8 cellular contexts compared by ENCODE assay signal in genomic region chrX:118644378-118644777, GRCh38.
DNase-seq lines count a peak whose midpoint lies in the region; ATAC-seq, FAIRE-seq and TF ChIP-seq lines count a peak whose summit lies in the region.

No MANE protein-coding gene starts in this region.

- ATAC-seq in Right ventricle myocardium superior (ENCODE audit: poor library complexity) (no peak), GM21360 (IDR thresholded peaks at IDR 0.05; ENCODE audit: unreplicated experiment) (no peak)

- CTCF ChIA-PET in OCI-LY7 (lab: Charles Lee; ENCODE audit: unreplicated experiment), result no interaction called here

- H3K79me2 ChIP-seq in OCI-LY7 (ENCODE audit: insufficient read depth, low read depth, low read length) (no peaks in the 10 kb centered on the region), fibroblast of lung (ENCODE audit: control insufficient read depth, insufficient read depth, low read length) (no peaks in the 10 kb centered on the region)

- POLR2A ChIA-PET in OCI-LY7 (lab: Charles Lee), result no interaction called here

- peak; percentile 55 for TF ChIP-seq CTCF in left ventricle myocardium inferior (IDR thresholded peaks at IDR 0.05; ENCODE audit: borderline replicate concordance)
- TF ChIP-seq CTCF in OCI-LY7 (conservative IDR thresholded peaks at IDR 0.05; ENCODE audit: low read length), result peak; percentile 54
- TF ChIP-seq CTCF in fibroblast of lung (conservative IDR thresholded peaks at IDR 0.05 in 1 of 2, IDR thresholded peaks at IDR 0.05 in 1 of 2; ENCODE audit: low read depth in 1 of 2, low read length in 2 of 2), result peak; percentile 8 to 46

- no TSS peak for BruUV-seq in OCI-LY7 (replicated peaks; lab: Mats Ljungman, UMichigan)

- H3K4me1 ChIP-seq in left ventricle myocardium inferior (no peaks in the 10 kb centered on the region), OCI-LY7 (ENCODE audit: insufficient read depth, low read length, poor library complexity, severe bottlenecking) (no peaks in the 10 kb centered on the region), fibroblast of lung (ENCODE audit: control insufficient read depth, extremely low read depth, insufficient read depth, low read length) (no peaks in the 10 kb centered on the region), small intestine (ENCODE audit: control insufficient read depth in 2 of 2, insufficient read depth in 1 of 2, low read depth in 1 of 2, low read length in 1 of 2) (no peaks in the 10 kb centered on the region)

- WGBS in small intestine, 3 donors, result 13 to 38% (median 28%) methylated on average over 1 of the region's 1 CpG

- H3K27ac ChIP-seq in left ventricle myocardium inferior (replicated peaks) (no peak overlapping the region), OCI-LY7 (ENCODE audit: low read depth, low read length, poor library complexity, severe bottlenecking) (no peak overlapping the region), fibroblast of lung (ENCODE audit: insufficient read depth, low read length) (no peak overlapping the region), small intestine (ENCODE audit: low read depth in 1 of 2, low read length in 1 of 2) (no peak overlapping the region)

- intact Hi-C loops in left ventricle myocardium inferior (cut with micrococcal nuclease) (loop anchor here (5.0 kb wide), 1 partner anchor 163 kb away; no protein-coding TSS in a partner anchor), Right ventricle myocardium superior (cut with DNase I) (loop anchor here (5.0 kb wide), 1 partner anchor 163 kb away; no protein-coding TSS in a partner anchor), OCI-LY7 (cut with micrococcal nuclease; ENCODE audit: unreplicated experiment) (no loop called here)

- H4K20me1 ChIP-seq in OCI-LY7 (ENCODE audit: insufficient read depth, low read length) (no peaks in the 10 kb centered on the region), fibroblast of lung (ENCODE audit: control insufficient read depth, extremely low read depth, insufficient read depth, low read length) (no peaks in the 10 kb centered on the region)

- H2AFZ ChIP-seq in OCI-LY7 (ENCODE audit: low read length) (no peak overlapping the region), fibroblast of lung (ENCODE audit: low read length) (no peak overlapping the region)

- H3K9me3 ChIP-seq in left ventricle myocardium inferior (replicated peaks) (no peaks in the 10 kb centered on the region), OCI-LY7 (ENCODE audit: low read length) (no peaks in the 10 kb centered on the region), fibroblast of lung (ENCODE audit: control insufficient read depth, insufficient read depth, low read depth, low read length) (no peaks in the 10 kb centered on the region), small intestine (ENCODE audit: control insufficient read depth, low read depth) (no peaks in the 10 kb centered on the region)

- no peak overlapping the region for H3K4me3 ChIP-seq in left ventricle myocardium inferior
- H3K4me3 ChIP-seq in OCI-LY7 (ENCODE audit: low read depth, low read length, poor library complexity, severe bottlenecking), result no peak overlapping the region
- no peak overlapping the region for H3K4me3 ChIP-seq in fibroblast of lung (replicated peaks in 1 of 4; ENCODE audit: control extremely low read depth in 1 of 4, insufficient read depth in 1 of 4, low read depth in 3 of 4, low read length in 4 of 4)
- H3K4me3 ChIP-seq in small intestine (ENCODE audit: low read depth in 1 of 2, low read length in 2 of 2), result no peak overlapping the region

- H3K9ac ChIP-seq in fibroblast of lung (ENCODE audit: insufficient read depth, low read length), result no peak overlapping the region

- FAIRE-seq in small intestine (lab: Jason Lieb, UNC), result peak; percentile 67

- no peak for DNase-seq in left ventricle myocardium inferior
- DNase-seq in Right ventricle myocardium superior, result no peak
- DNase-seq in OCI-LY7 (ENCODE audit: low spot score), result peak; percentile 3
- DNase-seq in fibroblast of lung (ENCODE audit: low read depth in 2 of 2), result peak; percentile 43 to 59
- DNase-seq in small intestine, result peak; percentile 57
- DNase-seq in NCI-H446 treated with DMSO at 0.1 percent for 48 hours (lab: John Stamatoyannopoulos, UW), result no peak
- DNase-seq in SKM-1 (lab: John Stamatoyannopoulos, UW; ENCODE audit: unreplicated experiment), result no peak

- no peaks in the 10 kb centered on the region for H3K9me2 ChIP-seq in OCI-LY7 (ENCODE audit: insufficient read depth, low read length)

- H3K4me2 ChIP-seq in OCI-LY7 (ENCODE audit: low read length) (no peak overlapping the region), fibroblast of lung (ENCODE audit: extremely low read depth, insufficient read depth, low read length) (no peak overlapping the region)

- H3K27me3 ChIP-seq in left ventricle myocardium inferior (ENCODE audit: low read depth) (no peaks in the 10 kb centered on the region), fibroblast of lung (ENCODE audit: control insufficient read depth, insufficient read depth, low read length) (no peaks in the 10 kb centered on the region), small intestine (ENCODE audit: control insufficient read depth in 2 of 2, insufficient read depth in 2 of 2, low read length in 2 of 2) (no peaks in the 10 kb centered on the region)

- H3K36me3 ChIP-seq in left ventricle myocardium inferior (no peaks in the 10 kb centered on the region), OCI-LY7 (ENCODE audit: insufficient read depth, low read length) (peaks cover 4% of the 10 kb centered on the region; the same call in 1 of the 2 replicates), fibroblast of lung (ENCODE audit: control insufficient read depth, insufficient read depth, low read length) (peaks cover 1% of the 10 kb centered on the region), small intestine (ENCODE audit: control insufficient read depth in 2 of 2, insufficient read depth in 2 of 2, low read length in 2 of 2) (no peaks in the 10 kb centered on the region)

Comparison
In these comparisons a context has a peak if more than half of its experiments do, and no peak if none do; other contexts are left out.
1. DNase-seq: peak in OCI-LY7 (single experiment), fibroblast of lung (2 of 2) and small intestine (single experiment); none in left ventricle myocardium inferior (single experiment), Right ventricle myocardium superior (single experiment), NCI-H446 treated with DMSO at 0.1 percent for 48 hours (single experiment) and SKM-1 (single experiment).
2. Peak in every context shown above with its lines, with median percentiles within 50 percentile points of each other: CTCF ChIP-seq.